ENCODE assay signal across 5 cellular contexts in genomic region chr17:14050616-14051015, GRCh38.
"Had no signal": no experiment of that assay in that cellular context is flagged by ENCODE, and none has a peak within 500 bp of the region (broad histone marks: within the 10 kb centered on the region; RNA-seq: fewer than 3 reads in every experiment).

No MANE protein-coding gene starts in this region.

- H3K27ac Mint-ChIP-seq: IgD-negative memory B cell had no signal

- DNase-seq: IMR-90, KBM-7, KG1 had no signal

- H3K27ac ChIP-seq: HL-60 had no signal

- H3K4me3 Mint-ChIP-seq: IgD-negative memory B cell had no signal

- H3K27me3 Mint-ChIP-seq: IgD-negative memory B cell had no signal

- H3K9me3 Mint-ChIP-seq: IgD-negative memory B cell had no signal
